In genomic region chr16:69113216-69113615, GRCh38 we compare ENCODE assay signal across 14 cellular contexts. TPM values are rescaled to one million over a fixed set of nuclear protein-coding genes. Genes with fewer than 3 reads are reported as not detected.
A peak's percentile ranks its signal among the peaks of the same experiment; 100 is the strongest.
DNase-seq lines count a peak whose midpoint lies in the region; ATAC-seq and TF ChIP-seq lines count a peak whose summit lies in the region.
"Had no signal": no experiment of that assay in that cellular context is flagged by ENCODE, and none has a peak within 500 bp of the region (broad histone marks: within the 10 kb centered on the region; RNA-seq: fewer than 3 reads in every experiment).

No MANE protein-coding gene starts in this region.

- H3K79me2 ChIP-seq in mammary epithelial cell (ENCODE audit: insufficient read depth, low read length) (peaks cover 87% of the 10 kb centered on the region), GM23338 (replicated peaks; ENCODE audit: insufficient read depth) (peaks cover 33% of the 10 kb centered on the region)

- H3K9me2 ChIP-seq in GM23338 (ENCODE audit: insufficient read depth): no peaks in the 10 kb centered on the region

- H3K36me3 ChIP-seq in mammary epithelial cell (ENCODE audit: insufficient read depth, low read length) (peaks cover 57% of the 10 kb centered on the region), GM23338 (ENCODE audit: insufficient read depth) (peaks cover 69% of the 10 kb centered on the region), spleen (peaks cover 0 to 92% (median 36%) of the 10 kb centered on the region in 6 donors)

- dilution Hi-C loops in mammary epithelial cell (cut with HindIII; ENCODE audit: low sequenced_read_pairs): no loop called here

- H3K27ac Mint-ChIP-seq in MCF 10A (ENCODE audit: low read depth, unreplicated experiment) (peak overlapping the region; percentile 71), GM23338 (no peak overlapping the region), chondrocyte (ENCODE audit: unreplicated experiment) (no peak overlapping the region)
- H3K27ac Mint-ChIP-seq in activated T-cell treated with anti-CD3 and anti-CD28 coated beads, Interleukin-2, amount 50 U/mL, for 72 hours: no peak overlapping the region
- H3K27ac Mint-ChIP-seq: CD4-positive, alpha-beta T cell had no signal

- H3K4me1 ChIP-seq in mammary epithelial cell (ENCODE audit: insufficient read depth, low read length): peaks cover 22% of the 10 kb centered on the region
- peaks cover 21% of the 10 kb centered on the region for H3K4me1 ChIP-seq in GM23338 (ENCODE audit: insufficient read depth)
- peaks cover 0 to 27% (median 3%) of the 10 kb centered on the region in 6 donors for H3K4me1 ChIP-seq in spleen
- H3K4me1 ChIP-seq: SJSA1 had no signal

- H3K27me3 Mint-ChIP-seq in MCF 10A (ENCODE audit: insufficient read depth, unreplicated experiment) (no peaks in the 10 kb centered on the region), GM23338 (ENCODE audit: insufficient read depth, low read depth, poor library complexity) (peaks cover 15% of the 10 kb centered on the region), chondrocyte (ENCODE audit: low read depth) (no peaks in the 10 kb centered on the region)
- H3K27me3 Mint-ChIP-seq in activated T-cell treated with anti-CD3 and anti-CD28 coated beads, Interleukin-2, amount 50 U/mL, for 72 hours (ENCODE audit: low read depth): peaks cover 14% of the 10 kb centered on the region

- no peaks in the 10 kb centered on the region for H3K9me3 Mint-ChIP-seq in MCF 10A (ENCODE audit: unreplicated experiment)
- peaks cover 3% of the 10 kb centered on the region; the same call in 1 of the 3 replicates for H3K9me3 Mint-ChIP-seq in GM23338
- no peaks in the 10 kb centered on the region for H3K9me3 Mint-ChIP-seq in chondrocyte (ENCODE audit: low read depth)
- H3K9me3 Mint-ChIP-seq in activated T-cell treated with anti-CD3 and anti-CD28 coated beads, Interleukin-2, amount 50 U/mL, for 72 hours: no peaks in the 10 kb centered on the region
- H3K9me3 Mint-ChIP-seq: CD4-positive, alpha-beta T cell; H9 had no signal

- no peak for TF ChIP-seq POLR2A in spleen (IDR thresholded peaks at IDR 0.05)

- TF ChIP-seq CTCF in MCF 10A (IDR thresholded peaks at IDR 0.05; ENCODE audit: unreplicated experiment) (no peak), mammary epithelial cell (conservative IDR thresholded peaks at IDR 0.05 in 1 of 2, IDR thresholded peaks at IDR 0.05 in 1 of 2; ENCODE audit: extremely low read depth in 1 of 2, insufficient read depth in 1 of 2, low read depth in 1 of 2, low read length in 2 of 2) (no peak), GM23338 (conservative IDR thresholded peaks at IDR 0.05; ENCODE audit: low read depth in 2 of 2) (no peak), chondrocyte (IDR thresholded peaks at IDR 0.05) (no peak), spleen (IDR thresholded peaks at IDR 0.05 in 8 of 11, conservative IDR thresholded peaks at IDR 0.05 in 3 of 11) (no peak)

- ATAC-seq in GM23338 (no peak), GM18909 (IDR thresholded peaks at IDR 0.05; ENCODE audit: poor library complexity, unreplicated experiment) (no peak)
- ATAC-seq in activated T-cell treated with anti-CD3 and anti-CD28 coated beads, Interleukin-2, amount 50 U/mL, for 72 hours (replicated peaks in 1 of 2): no peak

- H3K4me3 ChIP-seq in mammary epithelial cell (replicated peaks in 1 of 3; ENCODE audit: insufficient read depth in 1 of 3, low read depth in 2 of 3, low read length in 3 of 3) (no peak overlapping the region), GM23338 (no peak overlapping the region), spleen (no peak overlapping the region)
- H3K4me3 ChIP-seq: SJSA1 had no signal

- no peak overlapping the region for H3K9ac ChIP-seq in mammary epithelial cell (ENCODE audit: insufficient read depth, low read length)

- H3F3A ChIP-seq in GM23338 (replicated peaks; ENCODE audit: low read depth): peaks cover 76% of the 10 kb centered on the region

- no peaks in the 10 kb centered on the region for H3K27me3 ChIP-seq in mammary epithelial cell (ENCODE audit: insufficient read depth, low read length)
- no peaks in the 10 kb centered on the region for H3K27me3 ChIP-seq in GM23338 (ENCODE audit: insufficient read depth)
- H3K27me3 ChIP-seq in spleen (replicated peaks in 1 of 7): peaks cover 0 to 16% (median 2%) of the 10 kb centered on the region in 7 donors
- H3K27me3 ChIP-seq: SJSA1 had no signal

- no peaks in the 10 kb centered on the region for H3K4me1 Mint-ChIP-seq in MCF 10A (ENCODE audit: insufficient read depth, unreplicated experiment)
- H3K4me1 Mint-ChIP-seq in GM23338: peaks cover 37% of the 10 kb centered on the region
- peaks cover under 1% of the 10 kb centered on the region for H3K4me1 Mint-ChIP-seq in chondrocyte (ENCODE audit: low read depth)
- H3K4me1 Mint-ChIP-seq in activated T-cell treated with anti-CD3 and anti-CD28 coated beads, Interleukin-2, amount 50 U/mL, for 72 hours (ENCODE audit: low read depth): peaks cover 8% of the 10 kb centered on the region

- H3K4me2 ChIP-seq in mammary epithelial cell (ENCODE audit: insufficient read depth, low read depth, low read length): no peak overlapping the region
- no peak overlapping the region for H3K4me2 ChIP-seq in GM23338

- intact Hi-C loops in MCF 10A (cut with micrococcal nuclease) (no loop called here), mammary epithelial cell (cut with micrococcal nuclease) (no loop called here), spleen (cut with DNase I; ENCODE audit: low total_unique reads) (no loop called here)

- H3K36me3 Mint-ChIP-seq in MCF 10A (ENCODE audit: insufficient read depth, unreplicated experiment) (peaks cover 19% of the 10 kb centered on the region), GM23338 (ENCODE audit: low read depth) (peaks cover 96% of the 10 kb centered on the region), chondrocyte (ENCODE audit: low read depth) (peaks cover 13% of the 10 kb centered on the region)
- H3K36me3 Mint-ChIP-seq in activated T-cell treated with anti-CD3 and anti-CD28 coated beads, Interleukin-2, amount 50 U/mL, for 72 hours (ENCODE audit: insufficient read depth in 2 of 2): peaks cover 4 to 7% of the 10 kb centered on the region in 2 donors

- WGBS in mammary epithelial cell (ENCODE audit: low coverage, missing lambda C conversion rate): 82% methylated on average over 7 of the region's 7 CpGs
- WGBS in spleen, 5 donors: 89 to 98% (median 95%) methylated on average over 7 of the region's 7 CpGs

- peaks cover 6% of the 10 kb centered on the region for H4K20me1 ChIP-seq in mammary epithelial cell (ENCODE audit: insufficient read depth, low read length)
- H4K20me1 ChIP-seq in GM23338 (replicated peaks; ENCODE audit: insufficient read depth): peaks cover 15% of the 10 kb centered on the region

- DNase-seq in MCF 10A (ENCODE audit: unreplicated experiment) (no peak), mammary epithelial cell (no peak), GM23338 (ENCODE audit: low spot score) (no peak), chondrocyte (ENCODE audit: low spot score) (peak; percentile 52), spleen (peak; percentile 44)
- DNase-seq in activated T-cell treated with anti-CD3 and anti-CD28 coated beads, Interleukin-2, amount 50 U/mL, for 72 hours: no peak
- DNase-seq: NCI-H187, NCI-H2107, NCI-H2227 treated with DMSO at 0.1 percent for 48 hours, NCI-H774 had no signal

- CTCF ChIA-PET in MCF 10A (lab: Yijun Ruan, JAX): interaction anchor here (0.6 to 5.0 kb wide), 19 partner anchors 10 to 345 kb away, joined by 3 to 63 read pairs (median 3); partner anchors contain the start of gene TANGO6
- CTCF ChIA-PET in mammary epithelial cell (lab: Charles Lee; ENCODE audit: low non-redundant PET): interaction anchor here (0.6 kb wide), 1 partner anchor 211 kb away, joined by 5 read pairs; no protein-coding TSS in a partner anchor

- no peak overlapping the region for H3K27ac ChIP-seq in mammary epithelial cell (ENCODE audit: insufficient read depth, low read depth, low read length)
- no peak overlapping the region for H3K27ac ChIP-seq in GM23338 (ENCODE audit: low read depth)
- no peak overlapping the region for H3K27ac ChIP-seq in spleen
- H3K27ac ChIP-seq: SJSA1 had no signal

- POLR2A ChIA-PET in MCF 10A (lab: Yijun Ruan, JAX): interaction anchor here (0.7 to 1.4 kb wide), 3 partner anchors 10 to 266 kb away, joined by 4 to 6 read pairs (median 4); partner anchors contain the start of genes CHTF8 and UTP4

- H2AFZ ChIP-seq in mammary epithelial cell (ENCODE audit: low read depth, low read length) (no peak overlapping the region), GM23338 (no peak overlapping the region)

- H3K9me3 ChIP-seq in mammary epithelial cell (replicated peaks; ENCODE audit: insufficient read depth, low read length): no peaks in the 10 kb centered on the region
- no peaks in the 10 kb centered on the region for H3K9me3 ChIP-seq in spleen
- H3K9me3 ChIP-seq: SJSA1 had no signal

- H3K4me3 Mint-ChIP-seq in MCF 10A (ENCODE audit: unreplicated experiment) (no peak overlapping the region), GM23338 (no peak overlapping the region), chondrocyte (ENCODE audit: unreplicated experiment) (no peak overlapping the region)
- H3K4me3 Mint-ChIP-seq in activated T-cell treated with anti-CD3 and anti-CD28 coated beads, Interleukin-2, amount 50 U/mL, for 72 hours: no peak overlapping the region
- H3K4me3 Mint-ChIP-seq: CD4-positive, alpha-beta T cell; H9 had no signal

- BruUV-seq in MCF 10A (replicated peaks; lab: Mats Ljungman, UMichigan) (no TSS peak), mammary epithelial cell (replicated peaks; lab: Mats Ljungman, UMichigan) (no TSS peak)

- in situ Hi-C loops in mammary epithelial cell (cut with MboI; ENCODE audit: low sequenced_read_pairs in 2 of 2): loop anchor here (5.0 to 25.0 kb wide), 2 partner anchors 211 to 551 kb away; no protein-coding TSS in a partner anchor

RNA-seq across cellular contexts. Expression of gene HAS3, which starts 7.8 kb away (rescaled TPM):
- total RNA-seq in MCF 10A (2022): 0.72 and 2.8 TPM in 2 replicates
- 100 to 1,000 TPM in 1 of 2 donors, 10 to 100 TPM in 1; 38.2 to 133 TPM for total RNA-seq in mammary epithelial cell
- polyA plus RNA-seq in mammary epithelial cell: 58.0 TPM
- polyA minus RNA-seq in mammary epithelial cell: 61.2 TPM
- total RNA-seq in GM23338 (2014; rRNA removed; shearing (Covaris generic)): 54.9 and 56.7 TPM in 2 replicates
- 7.3 TPM in 2 replicates for polyA plus RNA-seq in GM23338 (2016; fragmentation: Nextera tagmentation; extraction: Ambion mirVana)
- total RNA-seq in chondrocyte: 0.92 to 1.5 TPM (median 1.4 TPM) in 3 replicates
- total RNA-seq in spleen: 1 to 10 TPM in 1 of 7 donors, under 1 TPM in 6; 0.51 to 2.0 (median 0.77) TPM
- polyA plus RNA-seq in spleen: under 1 TPM; 0.54 to 0.96 (median 0.68) TPM
- total RNA-seq in activated T-cell treated with anti-CD3 and anti-CD28 coated beads, Interleukin-2, amount 50 U/mL, for 72 hours: 1 to 10 TPM; 1.2 to 1.4 TPM

RNA-seq across cellular contexts. Expression of gene CHTF8, which starts 19.2 kb away (rescaled TPM):
- total RNA-seq in MCF 10A (2022): 107 and 113 TPM in 2 replicates
- 100 to 1,000 TPM in 1 of 2 donors, 10 to 100 TPM in 1; 48.2 to 132 TPM for total RNA-seq in mammary epithelial cell
- 117 TPM for polyA plus RNA-seq in mammary epithelial cell
- polyA minus RNA-seq in mammary epithelial cell: 224 TPM
- 147 and 155 TPM in 2 replicates for total RNA-seq in GM23338 (2014; rRNA removed; shearing (Covaris generic))
- 24.4 and 25.5 TPM in 2 replicates for polyA plus RNA-seq in GM23338 (2016; fragmentation: Nextera tagmentation; extraction: Ambion mirVana)
- 77.1 to 83.2 TPM (median 83.1 TPM) in 3 replicates for total RNA-seq in chondrocyte
- total RNA-seq in spleen: 100 to 1,000 TPM in 2 of 7 donors, 10 to 100 TPM in 5; 82.9 to 125 (median 89.2) TPM
- polyA plus RNA-seq in spleen: 10 to 100 TPM; 46.9 to 75.3 (median 58.9) TPM
- total RNA-seq in activated T-cell treated with anti-CD3 and anti-CD28 coated beads, Interleukin-2, amount 50 U/mL, for 72 hours: 100 to 1,000 TPM; 159 to 185 TPM

RNA-seq across cellular contexts. Expression of gene UTP4, which starts 19.2 kb away (rescaled TPM):
- total RNA-seq in MCF 10A (2022) (77.1 and 97.1 TPM in 2 replicates), mammary epithelial cell (10 to 100 TPM; 27.5 to 94.7 TPM), chondrocyte (37.2 to 46.0 TPM (median 41.7 TPM) in 3 replicates), spleen (10 to 100 TPM; 13.7 to 37.9 (median 25.0) TPM)
- polyA plus RNA-seq in mammary epithelial cell (105 TPM), GM23338 (2016; fragmentation: Nextera tagmentation; extraction: Ambion mirVana) (63.2 TPM in 2 replicates), spleen (10 to 100 TPM; 12.6 to 16.3 (median 15.4) TPM)
- 189 TPM for polyA minus RNA-seq in mammary epithelial cell
- 66.6 and 76.7 TPM in 2 replicates for total RNA-seq in GM23338 (2014; rRNA removed; shearing (Covaris generic))
- total RNA-seq in activated T-cell treated with anti-CD3 and anti-CD28 coated beads, Interleukin-2, amount 50 U/mL, for 72 hours: 100 to 1,000 TPM in 1 of 2 donors, 10 to 100 TPM in 1; 81.7 to 112 TPM

Comparison
In these comparisons a context has a peak if more than half of its experiments do, and no peak if none do; other contexts are left out.
1. RNA of gene HAS3, which starts 7.8 kb away (total RNA-seq): 38.2 to 133 TPM in mammary epithelial cell and 54.9 to 56.7 TPM in GM23338; 0.92 to 1.5 TPM in chondrocyte, 1.2 to 1.4 TPM in activated T-cell treated with anti-CD3 and anti-CD28 coated beads, Interleukin-2, amount 50 U/mL, for 72 hours, 0.51 to 2.0 TPM in spleen and 0.72 to 2.8 TPM in MCF 10A; every median in the first group is over 10 times any median in the second.
2. DNase-seq: peak in chondrocyte (single experiment) and spleen (single experiment); none in MCF 10A (single experiment), mammary epithelial cell (single experiment), GM23338 (single experiment) and activated T-cell treated with anti-CD3 and anti-CD28 coated beads, Interleukin-2, amount 50 U/mL, for 72 hours (0 of 2).